ENCODE assay signal across 15 cellular contexts in the genomic region with DNA sequence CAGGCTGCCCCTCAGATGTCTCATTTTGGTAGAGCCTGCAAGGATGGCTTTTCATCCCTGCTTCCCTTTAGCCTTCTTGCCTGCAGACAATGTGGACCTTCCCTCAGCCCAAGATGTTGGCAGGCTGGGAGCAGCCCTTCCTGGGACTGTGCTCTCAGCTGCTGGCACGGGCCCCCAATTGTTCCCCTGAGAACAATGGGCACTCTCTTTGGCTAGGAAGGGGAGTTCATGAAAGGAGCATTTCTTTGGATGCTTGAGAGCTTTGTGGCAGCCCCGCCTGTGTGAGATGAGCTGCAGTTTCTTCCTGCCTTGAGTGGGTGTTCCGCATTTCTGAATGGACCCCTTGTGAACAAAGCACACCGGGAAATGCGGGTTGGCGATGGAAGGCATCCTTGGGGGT.
A peak's percentile ranks its signal among the peaks of the same experiment; 100 is the strongest.
DNase-seq lines count a peak whose midpoint lies in the region; ATAC-seq lines count a peak whose summit lies in the region.
"Had no signal": no experiment of that assay in that cellular context is flagged by ENCODE, and none has a peak within 500 bp of the region (broad histone marks: within the 10 kb centered on the region; RNA-seq: fewer than 3 reads in every experiment).

No MANE protein-coding gene starts in this region.

- H3K4me1 Mint-ChIP-seq in stimulated activated naive CD8-positive, alpha-beta T cell treated with anti-CD3 and anti-CD28 coated beads, Interleukin-15, Interleukin-2, amounts not matched to agents 100 ng/mL and 50 ng/mL, for 24 hours (ENCODE audit: low read depth), result peaks cover 8% of the 10 kb centered on the region
- H3K4me1 Mint-ChIP-seq in stimulated activated naive CD8-positive, alpha-beta T cell treated with anti-CD3 and anti-CD28 coated beads, Interleukin-15, amount 100 ng/mL, for 72 hours, result peaks cover 26% of the 10 kb centered on the region

- peaks cover 38% of the 10 kb centered on the region for H3K36me3 Mint-ChIP-seq in stimulated activated naive CD8-positive, alpha-beta T cell treated with anti-CD3 and anti-CD28 coated beads, Interleukin-15, Interleukin-2, amounts not matched to agents 100 ng/mL and 50 ng/mL, for 24 hours (ENCODE audit: low read depth)

- peak overlapping the region; percentile 41 for H3K27ac Mint-ChIP-seq in stimulated activated naive CD8-positive, alpha-beta T cell treated with anti-CD3 and anti-CD28 coated beads, Interleukin-15, Interleukin-2, amounts not matched to agents 100 ng/mL and 50 ng/mL, for 24 hours
- H3K27ac Mint-ChIP-seq in stimulated activated naive CD8-positive, alpha-beta T cell treated with anti-CD3 and anti-CD28 coated beads, Interleukin-15, amount 100 ng/mL, for 72 hours, result no peak overlapping the region
- H3K27ac Mint-ChIP-seq: T-helper 1 cell treated with Interleukin-12 subunit alpha and Interleukin-12 subunit beta and Interleukin-4 antibody, amounts not matched to agents 30 μg/mL and 1 μg/mL, for 36 hours had no signal

- no peak for ATAC-seq in stimulated activated naive CD8-positive, alpha-beta T cell treated with anti-CD3 and anti-CD28 coated beads, Interleukin-15, amount 100 ng/mL, for 72 hours

- H3K9me3 Mint-ChIP-seq in stimulated activated naive CD8-positive, alpha-beta T cell treated with anti-CD3 and anti-CD28 coated beads, Interleukin-15, Interleukin-2, amounts not matched to agents 100 ng/mL and 50 ng/mL, for 24 hours, result no peaks in the 10 kb centered on the region
- no peaks in the 10 kb centered on the region for H3K9me3 Mint-ChIP-seq in stimulated activated naive CD8-positive, alpha-beta T cell treated with anti-CD3 and anti-CD28 coated beads, Interleukin-15, amount 100 ng/mL, for 72 hours
- H3K9me3 Mint-ChIP-seq: T-helper 1 cell treated with Interleukin-12 subunit alpha and Interleukin-12 subunit beta and Interleukin-4 antibody, amounts not matched to agents 30 μg/mL and 1 μg/mL, for 36 hours had no signal

- no peak overlapping the region for H3K4me3 Mint-ChIP-seq in stimulated activated naive CD8-positive, alpha-beta T cell treated with anti-CD3 and anti-CD28 coated beads, Interleukin-15, Interleukin-2, amounts not matched to agents 100 ng/mL and 50 ng/mL, for 24 hours
- no peak overlapping the region for H3K4me3 Mint-ChIP-seq in stimulated activated naive CD8-positive, alpha-beta T cell treated with anti-CD3 and anti-CD28 coated beads, Interleukin-15, amount 100 ng/mL, for 72 hours
- H3K4me3 Mint-ChIP-seq: T-helper 1 cell treated with Interleukin-12 subunit alpha and Interleukin-12 subunit beta and Interleukin-4 antibody, amounts not matched to agents 30 μg/mL and 1 μg/mL, for 36 hours had no signal

- no peak for DNase-seq in stimulated activated naive CD8-positive, alpha-beta T cell treated with anti-CD3 and anti-CD28 coated beads, Interleukin-15, amount 100 ng/mL, for 72 hours
- DNase-seq in foreskin melanocyte (peak; percentile 96), nucleus accumbens (lab: John Stamatoyannopoulos, UW) (peak in 50 of 56 donors; percentile 16 to 87 (median 71)), NCI-H69 (lab: John Stamatoyannopoulos, UW) (no peak), DMS 273 treated with DMSO at 0.1 percent for 48 hours (lab: John Stamatoyannopoulos, UW) (no peak)
- no peak for DNase-seq in stimulated activated naive CD4-positive, alpha-beta T cell treated with Interleukin-2 at 50 U/mL for 16 hours (lab: John Stamatoyannopoulos, UW)
- DNase-seq in stimulated activated CD4-positive, alpha-beta T cell treated with anti-CD3 and anti-CD28 coated beads, Interleukin-4, amount 100 ng/mL, for 4 hours, result no peak
- DNase-seq: activated CD4-positive, alpha-beta T cell treated with anti-CD3 and anti-CD28 coated beads for 1 hour; activated T-cell treated with anti-CD3 and anti-CD28 coated beads, Interleukin-2, amount 50 U/mL, for 48 hours; amniotic stem cell; GM23248; NCI-H1436; NCI-H524 treated with DMSO at 0.1 percent for 48 hours had no signal

- no peaks in the 10 kb centered on the region for H3K27me3 Mint-ChIP-seq in stimulated activated naive CD8-positive, alpha-beta T cell treated with anti-CD3 and anti-CD28 coated beads, Interleukin-15, Interleukin-2, amounts not matched to agents 100 ng/mL and 50 ng/mL, for 24 hours
- H3K27me3 Mint-ChIP-seq in stimulated activated naive CD8-positive, alpha-beta T cell treated with anti-CD3 and anti-CD28 coated beads, Interleukin-15, amount 100 ng/mL, for 72 hours, result no peaks in the 10 kb centered on the region

Comparison
In these comparisons a context has a peak if more than half of its experiments do, and no peak if none do; other contexts are left out.
1. DNase-seq: peak in foreskin melanocyte (single experiment) and nucleus accumbens (50 of 56); none in stimulated activated naive CD8-positive, alpha-beta T cell treated with anti-CD3 and anti-CD28 coated beads, Interleukin-15, amount 100 ng/mL, for 72 hours (0 of 2), stimulated activated naive CD4-positive, alpha-beta T cell treated with Interleukin-2 at 50 U/mL for 16 hours (single experiment), stimulated activated CD4-positive, alpha-beta T cell treated with anti-CD3 and anti-CD28 coated beads, Interleukin-4, amount 100 ng/mL, for 4 hours (0 of 2), NCI-H69 (single experiment) and DMS 273 treated with DMSO at 0.1 percent for 48 hours (single experiment).